Comparison of ENCODE assay signal across 11 cellular contexts in the genomic region with DNA sequence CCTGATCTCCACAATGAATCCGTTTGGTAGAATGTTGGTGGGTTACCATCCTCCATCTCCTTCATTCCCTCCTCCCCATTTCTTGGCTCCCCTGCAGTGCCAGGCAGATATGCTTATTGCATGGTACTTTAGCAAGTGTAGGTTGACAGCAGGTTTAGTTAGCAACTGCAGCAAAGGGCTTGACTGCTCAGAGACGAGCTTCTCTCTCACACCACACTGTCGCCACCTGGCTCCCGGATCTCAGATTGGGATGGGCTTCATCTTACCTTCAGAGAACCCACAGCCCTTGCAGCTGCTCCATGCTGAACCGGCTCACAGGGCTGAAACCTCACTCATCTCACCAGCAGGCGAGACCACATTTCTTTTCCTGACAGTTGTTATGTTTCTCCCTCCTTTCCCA.
DNase-seq lines count a peak whose midpoint lies in the region; ATAC-seq and TF ChIP-seq lines count a peak whose summit lies in the region.
"Had no signal": no experiment of that assay in that cellular context is flagged by ENCODE, and none has a peak within 500 bp of the region (broad histone marks: within the 10 kb centered on the region; RNA-seq: fewer than 3 reads in every experiment).

No MANE protein-coding gene starts in this region.

- no peak overlapping the region for H3K4me3 Mint-ChIP-seq in activated naive CD8-positive, alpha-beta T cell treated with anti-CD3 and anti-CD28 coated beads, Interleukin-2, amount 10 ng/mL, durations not matched to agents 7 days and 5 days
- no peak overlapping the region for H3K4me3 Mint-ChIP-seq in activated naive CD8-positive, alpha-beta T cell treated with anti-CD3 and anti-CD28 coated beads for 36 hours
- no peak overlapping the region for H3K4me3 Mint-ChIP-seq in natural killer cell treated with Interleukin-12 subunit alpha and Interleukin-12 subunit beta and Interleukin-15 and Interleukin-18, amount 100 ng/mL, for 72 hours
- H3K4me3 Mint-ChIP-seq: CD4-positive, CD25-positive, alpha-beta regulatory T cell had no signal

- TF ChIP-seq CTCF in OCI-LY1 (IDR thresholded peaks at IDR 0.05; ENCODE audit: low read length) (peak; percentile 38; the same call in 1 of the 2 replicates), heart right ventricle (IDR thresholded peaks at IDR 0.05) (peak in 5 of 9 donors; percentile 11 to 28 (median 25))

- ATAC-seq in activated naive CD8-positive, alpha-beta T cell treated with anti-CD3 and anti-CD28 coated beads, Interleukin-2, amount 10 ng/mL, durations not matched to agents 7 days and 5 days (ENCODE audit: low read depth), result peak; percentile 50
- ATAC-seq in heart right ventricle (peak in 1 of 8 donors; percentile 25), HG03571 (IDR thresholded peaks at IDR 0.05; ENCODE audit: unreplicated experiment) (no peak)
- no peak for ATAC-seq in natural killer cell treated with Interleukin-12 subunit alpha and Interleukin-12 subunit beta and Interleukin-15 and Interleukin-18, amount 100 ng/mL, for 72 hours

- H3K27me3 ChIP-seq in OCI-LY1 (ENCODE audit: insufficient read depth, low read length) (no peaks in the 10 kb centered on the region; the same call in 1 of the 2 replicates), heart right ventricle (peaks cover 0 to 40% (median 0%) of the 10 kb centered on the region in 7 donors)

- no peaks in the 10 kb centered on the region for H3K9me3 Mint-ChIP-seq in activated naive CD8-positive, alpha-beta T cell treated with anti-CD3 and anti-CD28 coated beads, Interleukin-2, amount 10 ng/mL, durations not matched to agents 7 days and 5 days
- no peaks in the 10 kb centered on the region for H3K9me3 Mint-ChIP-seq in activated naive CD8-positive, alpha-beta T cell treated with anti-CD3 and anti-CD28 coated beads for 36 hours
- no peaks in the 10 kb centered on the region for H3K9me3 Mint-ChIP-seq in natural killer cell treated with Interleukin-12 subunit alpha and Interleukin-12 subunit beta and Interleukin-15 and Interleukin-18, amount 100 ng/mL, for 72 hours

- H2AFZ ChIP-seq in OCI-LY1 (ENCODE audit: low read length), result no peak overlapping the region

- H3K4me1 ChIP-seq in OCI-LY1 (ENCODE audit: insufficient read depth, low read length, severe bottlenecking), result no peaks in the 10 kb centered on the region
- peaks cover 0 to 6% (median 0%) of the 10 kb centered on the region in 9 donors for H3K4me1 ChIP-seq in heart right ventricle

- DNase-seq in activated naive CD8-positive, alpha-beta T cell treated with anti-CD3 and anti-CD28 coated beads, Interleukin-2, amount 10 ng/mL, durations not matched to agents 7 days and 5 days, result no peak
- DNase-seq in activated naive CD8-positive, alpha-beta T cell treated with anti-CD3 and anti-CD28 coated beads for 36 hours, result no peak
- no peak for DNase-seq in heart right ventricle
- no peak for DNase-seq in medulla oblongata (ENCODE audit: extremely low spot score)
- DNase-seq in natural killer cell treated with Interleukin-12 subunit alpha and Interleukin-12 subunit beta and Interleukin-15 and Interleukin-18, amount 100 ng/mL, for 72 hours (ENCODE audit: low spot score), result no peak
- no peak for DNase-seq in ureter (ENCODE audit: low spot score)
- DNase-seq: NCI-H187 treated with DMSO at 0.1 percent for 48 hours, T-helper 1 cell had no signal

- H3K36me3 Mint-ChIP-seq in activated naive CD8-positive, alpha-beta T cell treated with anti-CD3 and anti-CD28 coated beads, Interleukin-2, amount 10 ng/mL, durations not matched to agents 7 days and 5 days, result no peaks in the 10 kb centered on the region
- H3K36me3 Mint-ChIP-seq in activated naive CD8-positive, alpha-beta T cell treated with anti-CD3 and anti-CD28 coated beads for 36 hours, result no peaks in the 10 kb centered on the region
- no peaks in the 10 kb centered on the region for H3K36me3 Mint-ChIP-seq in natural killer cell treated with Interleukin-12 subunit alpha and Interleukin-12 subunit beta and Interleukin-15 and Interleukin-18, amount 100 ng/mL, for 72 hours
- H3K36me3 Mint-ChIP-seq: CD4-positive, CD25-positive, alpha-beta regulatory T cell had no signal

- H3K27ac ChIP-seq in OCI-LY1 (ENCODE audit: low read depth, low read length, poor library complexity, severe bottlenecking), result no peak overlapping the region
- no peak overlapping the region for H3K27ac ChIP-seq in heart right ventricle

- no peaks in the 10 kb centered on the region for H3F3A ChIP-seq in OCI-LY1 (ENCODE audit: insufficient read depth, low read length)

- POLR2A ChIA-PET in activated naive CD8-positive, alpha-beta T cell treated with anti-CD3 and anti-CD28 coated beads, Interleukin-2, amount 10 ng/mL, durations not matched to agents 7 days and 5 days (lab: Charles Lee), result no interaction called here

- H3K4me2 ChIP-seq in OCI-LY1 (ENCODE audit: low read length), result no peak overlapping the region

- no peaks in the 10 kb centered on the region for H3K9me2 ChIP-seq in OCI-LY1 (ENCODE audit: low read depth, low read length)

- H3K9ac ChIP-seq in OCI-LY1 (ENCODE audit: low read length), result no peak overlapping the region

- H3K4me1 Mint-ChIP-seq in activated naive CD8-positive, alpha-beta T cell treated with anti-CD3 and anti-CD28 coated beads, Interleukin-2, amount 10 ng/mL, durations not matched to agents 7 days and 5 days, result peaks cover 3% of the 10 kb centered on the region
- H3K4me1 Mint-ChIP-seq in activated naive CD8-positive, alpha-beta T cell treated with anti-CD3 and anti-CD28 coated beads for 36 hours, result no peaks in the 10 kb centered on the region
- no peaks in the 10 kb centered on the region for H3K4me1 Mint-ChIP-seq in natural killer cell treated with Interleukin-12 subunit alpha and Interleukin-12 subunit beta and Interleukin-15 and Interleukin-18, amount 100 ng/mL, for 72 hours (ENCODE audit: low read depth in 2 of 2)
- H3K4me1 Mint-ChIP-seq: CD4-positive, CD25-positive, alpha-beta regulatory T cell had no signal

- H3K27me3 Mint-ChIP-seq in activated naive CD8-positive, alpha-beta T cell treated with anti-CD3 and anti-CD28 coated beads, Interleukin-2, amount 10 ng/mL, durations not matched to agents 7 days and 5 days, result peaks cover 62% of the 10 kb centered on the region
- H3K27me3 Mint-ChIP-seq in activated naive CD8-positive, alpha-beta T cell treated with anti-CD3 and anti-CD28 coated beads for 36 hours, result peaks cover 69% of the 10 kb centered on the region
- peaks cover 52 to 70% of the 10 kb centered on the region in 2 donors for H3K27me3 Mint-ChIP-seq in natural killer cell treated with Interleukin-12 subunit alpha and Interleukin-12 subunit beta and Interleukin-15 and Interleukin-18, amount 100 ng/mL, for 72 hours

- H3K9me3 ChIP-seq in OCI-LY1 (ENCODE audit: low read length), result no peaks in the 10 kb centered on the region
- no peaks in the 10 kb centered on the region for H3K9me3 ChIP-seq in heart right ventricle

- no peak overlapping the region for H3K27ac Mint-ChIP-seq in activated naive CD8-positive, alpha-beta T cell treated with anti-CD3 and anti-CD28 coated beads, Interleukin-2, amount 10 ng/mL, durations not matched to agents 7 days and 5 days
- H3K27ac Mint-ChIP-seq in activated naive CD8-positive, alpha-beta T cell treated with anti-CD3 and anti-CD28 coated beads for 36 hours, result no peak overlapping the region
- H3K27ac Mint-ChIP-seq in natural killer cell treated with Interleukin-12 subunit alpha and Interleukin-12 subunit beta and Interleukin-15 and Interleukin-18, amount 100 ng/mL, for 72 hours, result no peak overlapping the region

- H3K36me3 ChIP-seq in OCI-LY1 (ENCODE audit: insufficient read depth, low read length), result no peaks in the 10 kb centered on the region
- no peaks in the 10 kb centered on the region for H3K36me3 ChIP-seq in heart right ventricle

- no peaks in the 10 kb centered on the region for H3K79me2 ChIP-seq in OCI-LY1 (ENCODE audit: insufficient read depth, low read length)

- 48 to 53% methylated on average over 6 of the region's 6 CpGs for WGBS in heart right ventricle, 2 donors

- H3K4me3 ChIP-seq in OCI-LY1 (ENCODE audit: low read depth, low read length, poor library complexity, severe bottlenecking) (no peak overlapping the region), heart right ventricle (no peak overlapping the region)

- H4K20me1 ChIP-seq in OCI-LY1 (ENCODE audit: insufficient read depth, low read length), result no peaks in the 10 kb centered on the region

- intact Hi-C loops in heart right ventricle (cut with DNase I), result no loop called here
